In the genomic region with DNA sequence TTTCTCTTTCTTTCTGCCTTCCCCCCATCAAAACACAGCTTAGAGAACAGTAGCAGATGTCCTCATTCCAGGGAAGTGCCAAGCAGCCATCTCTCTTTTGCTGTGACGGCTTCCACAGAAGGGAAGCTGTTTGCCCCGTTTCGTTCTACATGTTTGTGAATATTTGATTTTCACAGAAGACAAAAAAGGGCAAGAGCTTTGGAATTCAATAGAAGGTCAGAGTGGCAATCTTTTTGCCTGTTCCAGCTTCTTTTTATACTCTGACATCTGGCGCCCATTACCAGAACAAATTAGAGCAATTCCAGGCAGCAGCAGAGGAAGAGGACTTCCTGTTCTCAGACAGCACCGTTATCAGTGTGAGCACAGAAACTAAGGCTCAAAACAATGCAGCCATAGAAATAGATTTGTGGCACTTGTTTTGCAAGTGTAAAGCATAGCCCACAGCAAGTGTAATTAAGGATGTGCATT, we compare ENCODE assay signal across 12 cellular contexts.
DNase-seq lines count a peak whose midpoint lies in the region; TF ChIP-seq lines count a peak whose summit lies in the region.
"Had no signal": no experiment of that assay in that cellular context is flagged by ENCODE, and none has a peak within 500 bp of the region (broad histone marks: within the 10 kb centered on the region; RNA-seq: fewer than 3 reads in every experiment).

No MANE protein-coding gene starts in this region.

- H3K36me3 Mint-ChIP-seq in CD14-positive monocyte: no peaks in the 10 kb centered on the region

- H3K9me2 ChIP-seq in MM.1S (replicated peaks; ENCODE audit: insufficient read depth, low read length): no peaks in the 10 kb centered on the region

- H3K9me3 ChIP-seq in ectodermal cell (ENCODE audit: control insufficient read depth, low read length) (no peaks in the 10 kb centered on the region), muscle layer of duodenum (ENCODE audit: control insufficient read depth in 1 of 2, low read length in 2 of 2) (peaks cover 0 to 9% of the 10 kb centered on the region in 2 donors), MM.1S (replicated peaks; ENCODE audit: insufficient read depth, low read length) (no peaks in the 10 kb centered on the region)
- H3K9me3 ChIP-seq: neutrophil had no signal

- H3K4me1 ChIP-seq in ectodermal cell (ENCODE audit: control insufficient read depth, insufficient read depth, low read length) (peaks cover 5% of the 10 kb centered on the region), muscle layer of duodenum (ENCODE audit: control insufficient read depth in 1 of 2, insufficient read depth in 2 of 2, low read length in 2 of 2) (no peaks in the 10 kb centered on the region), MM.1S (ENCODE audit: low read length) (no peaks in the 10 kb centered on the region)

- H2AFZ ChIP-seq in MM.1S (ENCODE audit: low read length): no peak overlapping the region

- WGBS in ectodermal cell, 2 experiments: 48 to 62% methylated on average over 5 of the region's 5 CpGs

- no peak overlapping the region for H3K9ac ChIP-seq in MM.1S (ENCODE audit: low read length)
- H3K9ac ChIP-seq: BLaER1 treated with 17β-estradiol and CSF1 and Interleukin-3, amounts not matched to agents 10 nM and 100 nM had no signal

- peaks cover 0 to 2% (median 0%) of the 10 kb centered on the region in 3 donors for H3K27me3 Mint-ChIP-seq in CD14-positive monocyte (ENCODE audit: low read depth in 3 of 3)
- H3K27me3 Mint-ChIP-seq: activated T-cell treated with anti-CD3 and anti-CD28 coated beads, Interleukin-2, amount 50 U/mL, for 24 hours had no signal

- H3K27me3 ChIP-seq in ectodermal cell (ENCODE audit: control insufficient read depth, insufficient read depth, low read length, poor library complexity, severe bottlenecking) (no peaks in the 10 kb centered on the region), muscle layer of duodenum (ENCODE audit: low read depth, low read length) (no peaks in the 10 kb centered on the region), MM.1S (replicated peaks; ENCODE audit: insufficient read depth, low read length) (no peaks in the 10 kb centered on the region)
- H3K27me3 ChIP-seq: BLaER1 treated with 17β-estradiol and CSF1 and Interleukin-3, amounts not matched to agents 10 nM and 100 nM; neutrophil had no signal

- H3K79me2 ChIP-seq in MM.1S (ENCODE audit: low read length): no peaks in the 10 kb centered on the region

- H3K27ac Mint-ChIP-seq in CD14-positive monocyte: no peak overlapping the region
- H3K27ac Mint-ChIP-seq: activated T-cell treated with anti-CD3 and anti-CD28 coated beads, Interleukin-2, amount 50 U/mL, for 24 hours; HFFc6 had no signal

- H3K27ac ChIP-seq in ectodermal cell (ENCODE audit: insufficient read depth, low read depth, low read length, poor library complexity, severe bottlenecking) (peak overlapping the region; percentile 83), muscle layer of duodenum (ENCODE audit: low read length) (peak overlapping the region; percentile 56), MM.1S (ENCODE audit: low read length) (no peak overlapping the region)
- H3K27ac ChIP-seq: BLaER1 treated with 17β-estradiol and CSF1 and Interleukin-3, amounts not matched to agents 10 nM and 100 nM; neutrophil had no signal

- H3K36me3 ChIP-seq in ectodermal cell (ENCODE audit: control insufficient read depth, insufficient read depth, low read length) (no peaks in the 10 kb centered on the region), muscle layer of duodenum (ENCODE audit: control insufficient read depth in 1 of 2, insufficient read depth in 2 of 2, low read length in 2 of 2) (no peaks in the 10 kb centered on the region), MM.1S (replicated peaks; ENCODE audit: insufficient read depth, low read length) (no peaks in the 10 kb centered on the region)
- H3K36me3 ChIP-seq: BLaER1 treated with 17β-estradiol and CSF1 and Interleukin-3, amounts not matched to agents 10 nM and 100 nM; neutrophil had no signal

- no peak for DNase-seq in CD14-positive monocyte (ENCODE audit: low spot score)
- DNase-seq in OCI-M1 (lab: John Stamatoyannopoulos, UW): peak; percentile 84
- DNase-seq in MM.1S: no peak
- no peak for DNase-seq in activated CD8-positive, alpha-beta memory T cell treated with anti-CD3 and anti-CD28 coated beads for 24 hours
- no peak for DNase-seq in NCI-H187 treated with DMSO at 0.1 percent for 48 hours (lab: John Stamatoyannopoulos, UW)
- DNase-seq in kidney glomerular epithelial cell (lab: John Stamatoyannopoulos, UW): no peak
- DNase-seq: activated T-cell treated with anti-CD3 and anti-CD28 coated beads, Interleukin-2, amount 50 U/mL, for 24 hours; HFFc6 had no signal

- peaks cover 6% of the 10 kb centered on the region for H3K4me1 Mint-ChIP-seq in CD14-positive monocyte

- intact Hi-C loops in CD14-positive monocyte (cut with micrococcal nuclease): no loop called here

- peak overlapping the region; percentile 35 to 75 for H3K4me3 Mint-ChIP-seq in CD14-positive monocyte
- H3K4me3 Mint-ChIP-seq: activated T-cell treated with anti-CD3 and anti-CD28 coated beads, Interleukin-2, amount 50 U/mL, for 24 hours; HFFc6 had no signal

- no peak overlapping the region for H3K4me2 ChIP-seq in MM.1S (ENCODE audit: low read depth, low read length)

- TF ChIP-seq CTCF in CD14-positive monocyte (IDR thresholded peaks at IDR 0.05) (no peak), MM.1S (IDR thresholded peaks at IDR 0.05; ENCODE audit: low read length) (no peak)

- H3K4me3 ChIP-seq in ectodermal cell (ENCODE audit: insufficient read depth, low read depth, low read length) (peak overlapping the region; percentile 7), muscle layer of duodenum (ENCODE audit: low read depth in 1 of 2, low read length in 2 of 2) (peak overlapping the region in 1 of 2 donors; percentile 27), MM.1S (ENCODE audit: low read length) (no peak overlapping the region)
- H3K4me3 ChIP-seq: BLaER1 treated with 17β-estradiol and CSF1 and Interleukin-3, amounts not matched to agents 10 nM and 100 nM had no signal

- no peaks in the 10 kb centered on the region for H4K20me1 ChIP-seq in MM.1S (ENCODE audit: insufficient read depth, low read length)
- H4K20me1 ChIP-seq: BLaER1 treated with 17β-estradiol and CSF1 and Interleukin-3, amounts not matched to agents 10 nM and 100 nM had no signal

- no peaks in the 10 kb centered on the region for H3F3A ChIP-seq in MM.1S (ENCODE audit: insufficient read depth, low read length)

- H3K9me3 Mint-ChIP-seq in CD14-positive monocyte: peaks cover 6 to 17% (median 12%) of the 10 kb centered on the region in 7 donors
